Comparison of ENCODE assay signal across 1 cellular context in genomic region chr11:69912911-69913451, GRCh38.
TF ChIP-seq lines count a peak whose summit lies in the region.

No MANE protein-coding gene starts in this region.

TF ChIP-seq in liver, 16 proteins besides CTCF, POLR2A, EP300 and RAD21 (continued from another document):
- no peak for TF ChIP-seq MAX (IDR thresholded peaks at IDR 0.05)
- no peak for TF ChIP-seq NR2F2 (IDR thresholded peaks at IDR 0.05)
- no peak for TF ChIP-seq TAF1 (conservative IDR thresholded peaks at IDR 0.05)
- TF ChIP-seq HNF4A (conservative IDR thresholded peaks at IDR 0.05), result no peak
- no peak for TF ChIP-seq SP1 (IDR thresholded peaks at IDR 0.05)
- no peak for TF ChIP-seq HNF4G (IDR thresholded peaks at IDR 0.05)
- TF ChIP-seq EGR1 (IDR thresholded peaks at IDR 0.05; ENCODE audit: low read depth in 2 of 2), result no peak
